Comparison of ENCODE assay signal across 8 cellular contexts in the genomic region with DNA sequence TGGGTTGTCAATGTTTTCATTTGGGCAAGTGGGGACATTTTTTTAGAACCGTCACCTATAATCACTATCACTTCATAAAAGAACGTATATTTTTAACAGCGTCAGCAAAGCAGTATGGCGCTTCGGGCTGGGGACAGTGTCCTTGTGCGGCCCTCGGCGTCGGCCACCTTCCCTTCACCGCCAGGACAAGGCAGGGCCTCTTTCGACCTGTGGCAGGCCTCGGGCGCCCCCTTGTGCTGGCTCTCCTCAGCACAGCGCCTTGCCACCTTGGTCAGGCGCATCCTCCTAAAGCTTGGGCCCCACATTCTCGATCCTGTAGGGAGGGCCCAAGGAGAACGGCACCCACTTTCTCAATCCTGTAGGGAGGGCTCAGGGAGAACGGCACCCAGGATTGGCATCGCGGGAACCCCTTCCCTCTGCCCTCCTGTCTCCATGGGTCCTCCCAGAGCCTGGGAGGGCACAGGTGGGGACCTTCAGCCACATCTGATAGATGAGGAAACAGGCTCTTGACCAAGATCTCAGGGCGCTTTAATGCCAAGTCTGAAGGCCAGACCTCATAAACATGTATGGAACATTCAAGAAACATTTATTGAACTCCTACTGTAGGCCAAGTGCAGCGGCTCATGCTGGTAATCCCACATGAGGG.
DNase-seq lines count a peak whose midpoint lies in the region; ATAC-seq and TF ChIP-seq lines count a peak whose summit lies in the region.

No MANE protein-coding gene starts in this region.

- no peaks in the 10 kb centered on the region for H3K27me3 ChIP-seq in DOHH2 (ENCODE audit: control insufficient read depth, low read length)

- in situ Hi-C loops in astrocyte of the cerebellum (cut with HindIII; ENCODE audit: low sequenced_read_pairs): no loop called here

- H3K9me3 ChIP-seq in DOHH2 (ENCODE audit: control insufficient read depth, insufficient read depth, low read length): no peaks in the 10 kb centered on the region

- H3K27me3 Mint-ChIP-seq in T-helper 2 cell treated with Interferon-gamma antibody and Interleukin-4, amounts not matched to agents 5 μg/mL and 100 μg/mL, for 36 hours (ENCODE audit: low read depth): peaks cover 2% of the 10 kb centered on the region

- H4K20me1 ChIP-seq in DOHH2 (ENCODE audit: control insufficient read depth, insufficient read depth, low read depth, low read length): no peaks in the 10 kb centered on the region

- H3K9me3 Mint-ChIP-seq in T-helper 2 cell treated with Interferon-gamma antibody and Interleukin-4, amounts not matched to agents 5 μg/mL and 100 μg/mL, for 36 hours: no peaks in the 10 kb centered on the region

- no peaks in the 10 kb centered on the region for H3F3A ChIP-seq in DOHH2 (ENCODE audit: control insufficient read depth, insufficient read depth)

- H3K79me2 ChIP-seq in DOHH2 (ENCODE audit: control insufficient read depth, low read length): no peaks in the 10 kb centered on the region

- H3K4me3 Mint-ChIP-seq in T-helper 2 cell treated with Interferon-gamma antibody and Interleukin-4, amounts not matched to agents 5 μg/mL and 100 μg/mL, for 36 hours: no peak overlapping the region

- no peak overlapping the region for H3K27ac Mint-ChIP-seq in T-helper 2 cell treated with Interferon-gamma antibody and Interleukin-4, amounts not matched to agents 5 μg/mL and 100 μg/mL, for 36 hours

- H3K4me3 ChIP-seq in DOHH2 (ENCODE audit: low read length): no peak overlapping the region
- no peak overlapping the region for H3K4me3 ChIP-seq in astrocyte of the cerebellum (ENCODE audit: low read depth, low read length)

- no peak overlapping the region for H3K4me2 ChIP-seq in DOHH2 (ENCODE audit: low read length)

- H3K4me1 Mint-ChIP-seq in T-helper 2 cell treated with Interferon-gamma antibody and Interleukin-4, amounts not matched to agents 5 μg/mL and 100 μg/mL, for 36 hours (ENCODE audit: low read depth): peaks cover 4% of the 10 kb centered on the region

- DNase-seq in T-helper 2 cell treated with Interferon-gamma antibody and Interleukin-4, amounts not matched to agents 5 μg/mL and 100 μg/mL, for 36 hours (ENCODE audit: low spot score): peak; percentile 54
- DNase-seq in astrocyte of the cerebellum (ENCODE audit: low read depth) (peak; percentile 23), iPS-NIHi11 (ENCODE audit: low spot score) (peak; percentile 89)
- DNase-seq in stimulated activated CD4-positive, alpha-beta T cell treated with anti-CD3 and anti-CD28 coated beads, Interleukin-1b, Interleukin-23, amount 100 ng/mL, for 24 hours (ENCODE audit: low read depth in 4 of 4, low spot score in 1 of 4): peak in 3 of 4 experiments; percentile 13 to 51 (median 30)

- H3K36me3 Mint-ChIP-seq in T-helper 2 cell treated with Interferon-gamma antibody and Interleukin-4, amounts not matched to agents 5 μg/mL and 100 μg/mL, for 36 hours (ENCODE audit: low read depth): no peaks in the 10 kb centered on the region

- no peaks in the 10 kb centered on the region for H3K4me1 ChIP-seq in DOHH2 (ENCODE audit: control insufficient read depth, low read length)

- TF ChIP-seq CTCF in DOHH2 (IDR thresholded peaks at IDR 0.05; ENCODE audit: low read depth, low read length, poor library complexity, severe bottlenecking) (peak; percentile 59), LNCAP (IDR thresholded peaks at IDR 0.05) (peak; percentile 95), astrocyte of the cerebellum (IDR thresholded peaks at IDR 0.05; ENCODE audit: low read depth, low read length, missing control alignments) (peak; percentile 91)

- ATAC-seq in HG02870 (IDR thresholded peaks at IDR 0.05; ENCODE audit: unreplicated experiment): no peak
- ATAC-seq in HG03108 (IDR thresholded peaks at IDR 0.05; ENCODE audit: unreplicated experiment): no peak

- H3K27ac ChIP-seq in DOHH2 (ENCODE audit: low read depth, low read length): no peak overlapping the region

- H3K36me3 ChIP-seq in DOHH2 (ENCODE audit: control insufficient read depth, low read length): no peaks in the 10 kb centered on the region

- H3K9me2 ChIP-seq in DOHH2 (replicated peaks; ENCODE audit: control insufficient read depth, low read length): no peaks in the 10 kb centered on the region; the same call in 1 of the 2 replicates

Comparison
In these comparisons a context has a peak if more than half of its experiments do, and no peak if none do; other contexts are left out.
1. DNase-seq: peak in every context shown above with its lines; median percentile 89 in iPS-NIHi11; 54 in T-helper 2 cell treated with Interferon-gamma antibody and Interleukin-4, amounts not matched to agents 5 μg/mL and 100 μg/mL, for 36 hours; 30 in stimulated activated CD4-positive, alpha-beta T cell treated with anti-CD3 and anti-CD28 coated beads, Interleukin-1b, Interleukin-23, amount 100 ng/mL, for 24 hours; 23 in astrocyte of the cerebellum.